8 cellular contexts compared by ENCODE assay signal in the genomic region with DNA sequence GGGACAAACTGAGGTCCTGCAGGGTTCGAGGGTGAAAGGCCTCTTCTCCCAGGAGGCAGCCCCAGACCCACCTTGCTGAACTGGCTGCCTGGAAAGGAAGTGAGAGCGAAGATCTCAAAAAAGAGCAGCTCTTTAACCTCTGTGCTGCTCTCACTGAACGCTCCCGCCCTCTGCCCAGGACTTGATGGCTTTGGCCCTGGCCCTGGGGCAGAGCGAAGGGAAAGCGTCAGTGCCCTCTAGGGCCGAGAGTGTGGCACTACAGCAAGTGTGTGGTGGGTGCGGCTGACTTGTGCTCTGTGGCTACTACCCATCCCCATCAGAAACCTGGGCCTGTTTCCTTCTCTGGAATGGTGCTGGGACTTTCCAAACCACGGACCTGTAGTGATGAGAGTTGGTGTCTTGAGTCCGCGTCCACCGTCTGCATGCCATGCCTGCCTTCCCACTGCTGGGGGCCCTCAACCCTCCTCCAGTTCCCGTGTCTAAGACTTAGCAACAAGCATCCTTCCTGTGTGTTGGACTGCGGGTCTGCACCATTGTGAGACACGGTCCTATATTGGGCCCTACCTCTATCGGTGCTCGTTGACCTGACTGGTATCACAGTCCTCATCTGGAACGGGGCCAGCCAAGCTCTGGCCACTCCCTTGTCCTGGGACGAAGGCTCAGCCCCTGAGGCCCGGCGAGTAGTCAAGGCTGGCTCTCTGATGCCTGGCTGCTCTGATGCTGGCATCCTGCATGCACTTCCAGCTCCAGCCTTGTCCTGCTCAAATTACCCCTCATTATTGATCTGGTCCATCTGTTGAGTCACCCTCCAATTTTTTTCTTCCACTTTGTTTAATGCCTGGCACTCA.
DNase-seq lines count a peak whose midpoint lies in the region; ATAC-seq and TF ChIP-seq lines count a peak whose summit lies in the region.

No MANE protein-coding gene starts in this region.

- peaks cover 56% of the 10 kb centered on the region for H3K27me3 ChIP-seq in WERI-Rb-1 (ENCODE audit: insufficient read depth, low read depth, severe bottlenecking)
- H3K27me3 ChIP-seq in neutrophil, result no peaks in the 10 kb centered on the region

- peak; percentile 80 for ATAC-seq in HG02610 (IDR thresholded peaks at IDR 0.05; ENCODE audit: unreplicated experiment)

- TF ChIP-seq CTCF in WERI-Rb-1 (IDR thresholded peaks at IDR 0.05; ENCODE audit: low read depth, low read length) (peak; percentile 100), fibroblast of mammary gland (conservative IDR thresholded peaks at IDR 0.05; ENCODE audit: control insufficient read depth, insufficient read depth, low read depth, low read length) (peak; percentile 40), neutrophil (IDR thresholded peaks at IDR 0.05) (peak; percentile 79)

- peaks cover 15 to 19% of the 10 kb centered on the region in 2 experiments for H3K4me1 ChIP-seq in neutrophil (ENCODE audit: control insufficient read depth in 1 of 2, insufficient read depth in 1 of 2, low read depth in 1 of 2, low read length in 1 of 2)

- DNase-seq in activated T-cell treated with anti-CD3 and anti-CD28 coated beads for 48 hours (ENCODE audit: low read depth) (peak; percentile 36), activated T-cell treated with anti-CD3 and anti-CD28 coated beads for 4 hours (no peak), NCI-H146 (lab: John Stamatoyannopoulos, UW) (peak; percentile 67), WERI-Rb-1 (peak; percentile 84), fibroblast of mammary gland (ENCODE audit: low read depth) (peak; percentile 33), OCI-M2 (lab: John Stamatoyannopoulos, UW; ENCODE audit: unreplicated experiment) (no peak)

- peaks cover 4% of the 10 kb centered on the region for H3K9me3 ChIP-seq in WERI-Rb-1 (ENCODE audit: severe bottlenecking)
- H3K9me3 ChIP-seq in neutrophil, result no peaks in the 10 kb centered on the region

- H3K36me3 ChIP-seq in WERI-Rb-1 (no peaks in the 10 kb centered on the region), neutrophil (no peaks in the 10 kb centered on the region)

- no peak overlapping the region for H3K4me3 ChIP-seq in WERI-Rb-1 (ENCODE audit: low read depth, low read length)
- no peak overlapping the region for H3K4me3 ChIP-seq in fibroblast of mammary gland (ENCODE audit: control insufficient read depth, low read depth, low read length)
- H3K4me3 ChIP-seq in neutrophil (ENCODE audit: low read depth in 1 of 2, low read length in 1 of 2), result no peak overlapping the region

- H3K27ac ChIP-seq in WERI-Rb-1, result no peak overlapping the region
- H3K27ac ChIP-seq in neutrophil, result no peak overlapping the region

Comparison
In these comparisons a context has a peak if more than half of its experiments do, and no peak if none do; other contexts are left out.
1. DNase-seq: peak in activated T-cell treated with anti-CD3 and anti-CD28 coated beads for 48 hours (single experiment), NCI-H146 (single experiment), WERI-Rb-1 (single experiment) and fibroblast of mammary gland (single experiment); none in activated T-cell treated with anti-CD3 and anti-CD28 coated beads for 4 hours (single experiment) and OCI-M2 (single experiment).
2. CTCF ChIP-seq: peak in every context shown above with its lines; median percentile 100 in WERI-Rb-1; 79 in neutrophil; 40 in fibroblast of mammary gland.